20 cellular contexts compared by ENCODE assay signal in the genomic region with DNA sequence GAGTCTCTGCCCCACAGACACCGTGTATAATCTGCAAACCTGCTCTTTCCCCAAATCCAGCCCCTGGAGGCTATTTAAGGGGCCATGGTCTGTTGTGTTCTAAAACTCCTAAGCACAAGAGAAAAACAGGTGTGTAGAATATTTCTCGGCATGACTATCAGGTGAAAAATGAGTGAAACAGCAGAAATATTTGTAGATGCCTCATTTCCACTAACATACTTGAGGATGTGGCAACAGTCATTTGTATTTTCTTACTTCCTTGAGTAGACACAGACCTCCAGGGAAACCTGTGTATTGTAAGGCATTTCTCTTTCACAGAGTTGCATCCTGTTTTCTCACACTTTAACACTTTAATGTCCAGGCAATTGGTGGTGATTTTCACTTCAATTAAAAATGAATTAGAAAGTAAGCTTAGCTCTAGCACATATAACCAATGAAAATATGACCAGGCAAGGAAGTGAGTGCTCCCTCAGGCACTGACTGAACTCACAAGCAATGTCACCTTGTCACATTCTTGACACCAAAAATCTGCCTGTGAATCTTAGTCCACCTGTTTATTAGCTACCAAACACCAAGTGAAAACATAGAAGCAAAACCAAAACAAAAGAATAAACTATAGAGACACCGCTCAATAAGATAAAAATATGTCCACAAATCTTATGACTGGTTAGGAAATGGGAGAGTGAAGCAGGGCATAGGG.
DNase-seq lines count a peak whose midpoint lies in the region; ATAC-seq and TF ChIP-seq lines count a peak whose summit lies in the region.
"Had no signal": no experiment of that assay in that cellular context is flagged by ENCODE, and none has a peak within 500 bp of the region (broad histone marks: within the 10 kb centered on the region; RNA-seq: fewer than 3 reads in every experiment).

No MANE protein-coding gene starts in this region.

- no peak overlapping the region for H3K4me3 ChIP-seq in breast epithelium

- H3K36me3 Mint-ChIP-seq in mesothelial cell of epicardium (no peaks in the 10 kb centered on the region), type B pancreatic cell (no peaks in the 10 kb centered on the region)
- H3K36me3 Mint-ChIP-seq: CD14-positive monocyte had no signal

- no peaks in the 10 kb centered on the region for H3K27me3 ChIP-seq in breast epithelium

- H3K4me3 Mint-ChIP-seq in mesothelial cell of epicardium (no peak overlapping the region), type B pancreatic cell (peak overlapping the region; percentile 27)
- H3K4me3 Mint-ChIP-seq: CD14-positive monocyte had no signal

- DNase-seq in T47D (ENCODE audit: low read depth in 1 of 2, low spot score in 1 of 2), result peak; percentile 27 to 72
- no peak for DNase-seq in breast epithelium (ENCODE audit: low spot score in 2 of 2)
- peak; percentile 13 for DNase-seq in cerebellar cortex (ENCODE audit: low spot score)
- DNase-seq in mesothelial cell of epicardium (ENCODE audit: low spot score in 2 of 2, unreplicated experiment in 2 of 2), result no peak
- DNase-seq in type B pancreatic cell (ENCODE audit: extremely low spot score, unreplicated experiment), result no peak
- no peak for DNase-seq in medulla oblongata (ENCODE audit: extremely low spot score)
- DNase-seq: AML-193, EL, GF-D8, HCEC 1CT, KG1, NCI-H2029 treated with DMSO at 0.1 percent for 48 hours, NCI-H2171, NCI-H345, NCI-H524 treated with DMSO at 0.1 percent for 48 hours had no signal

- H3K9me3 ChIP-seq in breast epithelium, result no peaks in the 10 kb centered on the region

- H3K4me1 Mint-ChIP-seq in mesothelial cell of epicardium (peaks cover 10% of the 10 kb centered on the region), type B pancreatic cell (ENCODE audit: unreplicated experiment) (peaks cover 11% of the 10 kb centered on the region)
- H3K4me1 Mint-ChIP-seq: CD14-positive monocyte had no signal

- in situ Hi-C loops in T47D (cut with HindIII; ENCODE audit: low pct_unique_long_range_greater_than_20kb, low sequenced_read_pairs), result no loop called here

- H3K4me1 ChIP-seq in breast epithelium, result no peaks in the 10 kb centered on the region

- H3K27ac Mint-ChIP-seq in mesothelial cell of epicardium (peak overlapping the region; percentile 39), type B pancreatic cell (peak overlapping the region; percentile 96)
- H3K27ac Mint-ChIP-seq: CD14-positive monocyte had no signal

- H3K27me3 Mint-ChIP-seq in mesothelial cell of epicardium (ENCODE audit: low read depth) (no peaks in the 10 kb centered on the region), type B pancreatic cell (no peaks in the 10 kb centered on the region)

- TF ChIP-seq CTCF in breast epithelium (IDR thresholded peaks at IDR 0.05) (no peak), mesothelial cell of epicardium (IDR thresholded peaks at IDR 0.05; ENCODE audit: unreplicated experiment) (no peak), type B pancreatic cell (conservative IDR thresholded peaks at IDR 0.05) (no peak)

- H3K9me3 Mint-ChIP-seq in mesothelial cell of epicardium (peaks cover 11% of the 10 kb centered on the region), type B pancreatic cell (no peaks in the 10 kb centered on the region)

- ATAC-seq in HG03521 (IDR thresholded peaks at IDR 0.05; ENCODE audit: unreplicated experiment) (no peak), GM19455 (IDR thresholded peaks at IDR 0.05; ENCODE audit: unreplicated experiment) (no peak)
- ATAC-seq: SK-N-SH treated with all-trans-retinoic acid at 6 μM for 48 hours had no signal

- intact Hi-C loops in breast epithelium (cut with DNase I; ENCODE audit: low total_unique reads), result no loop called here

- TF ChIP-seq POLR2A in breast epithelium (IDR thresholded peaks at IDR 0.05), result no peak

- H3K36me3 ChIP-seq in breast epithelium, result no peaks in the 10 kb centered on the region

- no peak overlapping the region for H3K27ac ChIP-seq in breast epithelium
- H3K27ac ChIP-seq: RWPE1 had no signal

Comparison
In these comparisons a context has a peak if more than half of its experiments do, and no peak if none do; other contexts are left out.
1. DNase-seq: peak in T47D (2 of 2) and cerebellar cortex (single experiment); none in breast epithelium (0 of 2), mesothelial cell of epicardium (0 of 2), type B pancreatic cell (single experiment) and medulla oblongata (single experiment).